8 cellular contexts compared by ENCODE assay signal in genomic region chr17:18187816-18188761, GRCh38. TPM values are rescaled to one million over a fixed set of nuclear protein-coding genes. Genes with fewer than 3 reads are reported as not detected.
A peak's percentile ranks its signal among the peaks of the same experiment; 100 is the strongest.
DNase-seq lines count a peak whose midpoint lies in the region; ATAC-seq and TF ChIP-seq lines count a peak whose summit lies in the region.

No MANE protein-coding gene starts in this region.

- ATAC-seq in thoracic aorta (ENCODE audit: insufficient number of reproducible peaks, low FRiP score, low read depth) (no peak), esophagus mucosa (no peak)

- TF ChIP-seq CTCF in thoracic aorta (IDR thresholded peaks at IDR 0.05) = no peak

- no peaks in the 10 kb centered on the region for H3K36me3 ChIP-seq in thoracic aorta

- H3K27ac ChIP-seq in thoracic aorta = peak overlapping the region; percentile 18 to 92

- peaks cover 59 to 76% of the 10 kb centered on the region in 2 donors for H3K4me1 ChIP-seq in thoracic aorta (ENCODE audit: control insufficient read depth in 1 of 2, low read depth in 2 of 2)

- H3K27me3 ChIP-seq in thoracic aorta (replicated peaks; ENCODE audit: insufficient read depth) = no peaks in the 10 kb centered on the region

- H3K4me3 ChIP-seq in thoracic aorta = peak overlapping the region; percentile 93

- peak; percentile 64 for DNase-seq in activated effector memory CD4-positive, alpha-beta T cell treated with anti-CD3 and anti-CD28 coated beads, Interleukin-2, amount 50 U/mL, for 16 hours
- DNase-seq in activated effector memory CD4-positive, alpha-beta T cell treated with Interleukin-2 at 50 U/mL for 16 hours = no peak
- DNase-seq in amniotic epithelial cell (ENCODE audit: low read depth) (peak; percentile 75), kidney glomerular epithelial cell (lab: John Stamatoyannopoulos, UW) (peak; percentile 78), thoracic aorta (ENCODE audit: low spot score) (no peak), ureter (ENCODE audit: low spot score) (no peak), NCI-H2171 (lab: John Stamatoyannopoulos, UW) (no peak)

- no peaks in the 10 kb centered on the region for H3K9me3 ChIP-seq in thoracic aorta

RNA-seq across cellular contexts. Expression of gene ALKBH5, which starts 4.5 kb away (rescaled TPM):
- total RNA-seq in thoracic aorta = 100 to 1,000 TPM in 1 of 2 donors, 10 to 100 TPM in 1; 89.6 to 105 TPM
- 87.9 TPM for total RNA-seq in ureter
- 45.3 TPM for total RNA-seq in esophagus mucosa

RNA-seq across cellular contexts. Expression of gene LLGL1, which starts 37.3 kb away (rescaled TPM):
- total RNA-seq in thoracic aorta (10 to 100 TPM; 17.1 to 30.3 TPM), ureter (18.5 TPM), esophagus mucosa (17.6 TPM)

Comparison
In these comparisons a context has a peak if more than half of its experiments do, and no peak if none do; other contexts are left out.
1. DNase-seq: peak in activated effector memory CD4-positive, alpha-beta T cell treated with anti-CD3 and anti-CD28 coated beads, Interleukin-2, amount 50 U/mL, for 16 hours (single experiment), amniotic epithelial cell (single experiment) and kidney glomerular epithelial cell (single experiment); none in activated effector memory CD4-positive, alpha-beta T cell treated with Interleukin-2 at 50 U/mL for 16 hours (single experiment), thoracic aorta (single experiment), ureter (single experiment) and NCI-H2171 (single experiment).